In the genomic region with DNA sequence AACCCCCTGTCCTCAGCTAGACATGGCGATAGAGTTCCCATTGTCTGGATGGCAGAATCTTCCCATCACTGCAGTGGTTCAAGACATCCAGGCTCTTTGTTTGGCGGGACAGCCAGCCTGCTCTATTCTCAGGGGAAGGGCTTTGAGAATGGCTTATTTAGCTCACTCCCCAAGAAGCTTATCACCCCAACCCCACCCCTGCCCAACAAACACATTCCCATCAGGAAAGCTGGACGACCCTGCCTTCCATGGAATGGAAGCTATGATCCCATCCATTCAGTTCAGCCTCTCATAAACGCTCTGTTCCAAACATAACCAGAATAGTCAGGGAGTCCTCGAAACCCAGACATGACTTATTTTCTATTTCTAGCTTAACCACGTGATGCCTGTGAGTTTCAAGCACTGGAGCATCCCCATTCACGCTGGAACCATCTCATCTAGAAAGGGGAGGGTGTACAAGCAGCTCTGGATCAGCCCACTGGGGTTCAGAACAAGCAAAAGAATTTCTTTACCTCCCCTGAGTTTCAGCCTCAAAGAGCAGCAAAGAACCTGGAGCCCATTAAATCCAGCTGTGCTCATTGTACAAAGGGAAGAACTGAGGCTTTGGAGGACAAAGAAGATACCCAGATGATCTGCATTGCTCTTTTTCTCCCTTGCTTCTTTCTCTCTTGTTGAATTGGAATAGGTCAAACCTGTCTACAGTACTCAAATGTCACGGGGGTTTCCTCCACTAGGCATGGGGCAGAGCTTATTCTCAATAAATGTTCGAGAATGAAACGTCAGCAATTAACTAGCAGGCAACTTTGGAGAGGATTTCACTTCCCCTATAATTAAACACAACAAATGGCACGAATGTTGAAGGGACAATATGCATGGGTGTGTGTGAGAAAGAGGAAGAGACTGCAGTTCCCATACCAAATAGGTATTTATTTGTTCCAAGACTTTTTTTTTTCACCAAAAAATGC, we compare ENCODE assay signal across 8 cellular contexts.
DNase-seq lines count a peak whose midpoint lies in the region; ATAC-seq and TF ChIP-seq lines count a peak whose summit lies in the region.

No MANE protein-coding gene starts in this region.

- TF ChIP-seq CTCF in MM.1S (IDR thresholded peaks at IDR 0.05; ENCODE audit: low read length) (no peak), cardiac muscle cell (IDR thresholded peaks at IDR 0.05; ENCODE audit: low read depth, low read length) (no peak), thoracic aorta (IDR thresholded peaks at IDR 0.05) (no peak), glutamatergic neuron (IDR thresholded peaks at IDR 0.05; ENCODE audit: partially characterized antibody, unreplicated experiment) (no peak)

- H3K9me3 ChIP-seq in MM.1S (replicated peaks; ENCODE audit: insufficient read depth, low read length) (no peaks in the 10 kb centered on the region), cardiac muscle cell (ENCODE audit: low read depth) (no peaks in the 10 kb centered on the region), thoracic aorta (no peaks in the 10 kb centered on the region)

- H3K36me3 ChIP-seq in MM.1S (replicated peaks; ENCODE audit: insufficient read depth, low read length) = no peaks in the 10 kb centered on the region
- H3K36me3 ChIP-seq in cardiac muscle cell = no peaks in the 10 kb centered on the region
- H3K36me3 ChIP-seq in thoracic aorta = no peaks in the 10 kb centered on the region

- peaks cover 18% of the 10 kb centered on the region for H3F3A ChIP-seq in MM.1S (ENCODE audit: insufficient read depth, low read length)

- no peak overlapping the region for H3K27ac Mint-ChIP-seq in glutamatergic neuron (ENCODE audit: unreplicated experiment)

- H3K9me2 ChIP-seq in MM.1S (replicated peaks; ENCODE audit: insufficient read depth, low read length) = no peaks in the 10 kb centered on the region

- no peak overlapping the region for H3K4me3 Mint-ChIP-seq in glutamatergic neuron (ENCODE audit: unreplicated experiment)

- DNase-seq in NCI-H2227 (lab: John Stamatoyannopoulos, UW; ENCODE audit: unreplicated experiment) = peak; percentile 43
- no peak for DNase-seq in NCI-H2227 treated with DMSO at 0.1 percent for 48 hours (lab: John Stamatoyannopoulos, UW)
- peak; percentile 81 for DNase-seq in MM.1S
- no peak for DNase-seq in cardiac muscle cell (ENCODE audit: low read depth in 1 of 2, low spot score in 1 of 2)
- DNase-seq in thoracic aorta (ENCODE audit: low spot score) = no peak
- no peak for DNase-seq in RKO (ENCODE audit: low spot score)
- DNase-seq in glutamatergic neuron = no peak

- peaks cover 62% of the 10 kb centered on the region for H3K79me2 ChIP-seq in MM.1S (ENCODE audit: low read length)

- H3K4me1 ChIP-seq in MM.1S (ENCODE audit: low read length) (peaks cover 25% of the 10 kb centered on the region), cardiac muscle cell (ENCODE audit: low read depth) (peaks cover 59% of the 10 kb centered on the region), thoracic aorta (ENCODE audit: control insufficient read depth in 1 of 2, low read depth in 2 of 2) (peaks cover 29 to 49% of the 10 kb centered on the region in 2 donors)

- no peaks in the 10 kb centered on the region for H3K27me3 Mint-ChIP-seq in glutamatergic neuron (ENCODE audit: unreplicated experiment)

- H3K4me2 ChIP-seq in MM.1S (ENCODE audit: low read depth, low read length) = peak overlapping the region; percentile 75

- H3K27ac ChIP-seq in MM.1S (ENCODE audit: low read length) = peak overlapping the region; percentile 93
- H3K27ac ChIP-seq in cardiac muscle cell = peak overlapping the region; percentile 95
- H3K27ac ChIP-seq in thoracic aorta = peak overlapping the region; percentile 56 to 58

- H3K27me3 ChIP-seq in MM.1S (replicated peaks; ENCODE audit: insufficient read depth, low read length) (no peaks in the 10 kb centered on the region), cardiac muscle cell (no peaks in the 10 kb centered on the region), thoracic aorta (replicated peaks; ENCODE audit: insufficient read depth) (no peaks in the 10 kb centered on the region)

- H2AFZ ChIP-seq in MM.1S (ENCODE audit: low read length) = 0 out of 2 replicates have a peak overlapping the region, but pooled peaks have one; percentile 26

- no peaks in the 10 kb centered on the region for H4K20me1 ChIP-seq in MM.1S (ENCODE audit: insufficient read depth, low read length)

- H3K4me3 ChIP-seq in MM.1S (ENCODE audit: low read length) (peak overlapping the region; percentile 20; the same call in 1 of the 2 replicates), cardiac muscle cell (no peak overlapping the region), thoracic aorta (peak overlapping the region; percentile 8)

- peaks cover 22% of the 10 kb centered on the region for H3K4me1 Mint-ChIP-seq in glutamatergic neuron (ENCODE audit: low read depth, unreplicated experiment)

- ATAC-seq in thoracic aorta (ENCODE audit: insufficient number of reproducible peaks, low FRiP score, low read depth) (no peak), HG03439 (IDR thresholded peaks at IDR 0.05; ENCODE audit: unreplicated experiment) (no peak)

- H3K9ac ChIP-seq in MM.1S (ENCODE audit: low read length) = peak overlapping the region; percentile 44; the same call in 1 of the 2 replicates

- H3K36me3 Mint-ChIP-seq in glutamatergic neuron (ENCODE audit: unreplicated experiment) = no peaks in the 10 kb centered on the region

- H3K9me3 Mint-ChIP-seq in glutamatergic neuron (ENCODE audit: unreplicated experiment) = peaks cover 1% of the 10 kb centered on the region

Comparison
In these comparisons a context has a peak if more than half of its experiments do, and no peak if none do; other contexts are left out.
1. DNase-seq: peak in NCI-H2227 (single experiment) and MM.1S (single experiment); none in NCI-H2227 treated with DMSO at 0.1 percent for 48 hours (single experiment), cardiac muscle cell (0 of 2), thoracic aorta (single experiment), RKO (single experiment) and glutamatergic neuron (single experiment).
2. Peak in every context shown above with its lines, with median percentiles within 50 percentile points of each other: H3K27ac ChIP-seq.